Comparison of ENCODE assay signal across 30 cellular contexts in the genomic region with DNA sequence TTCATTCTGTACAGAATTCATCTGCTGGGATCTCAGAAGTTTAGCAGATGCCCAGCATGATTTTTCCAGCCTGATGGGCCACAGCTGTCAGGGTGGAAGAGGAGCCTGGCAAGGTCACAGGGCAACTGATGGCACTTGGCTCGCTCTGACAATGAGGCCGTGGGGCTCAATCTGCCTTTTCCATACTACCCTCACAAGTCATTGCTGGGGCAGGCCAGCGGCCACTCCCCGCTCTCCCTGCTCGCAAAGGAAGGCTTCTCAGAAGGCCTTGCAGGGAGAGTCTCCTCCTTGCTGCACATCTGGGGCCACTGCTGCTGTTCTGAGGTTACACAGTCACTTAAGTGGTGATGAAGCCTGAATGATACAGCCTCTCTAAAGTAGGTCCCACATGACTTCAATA.
"Had no signal": no experiment of that assay in that cellular context is flagged by ENCODE, and none has a peak within 500 bp of the region (broad histone marks: within the 10 kb centered on the region; RNA-seq: fewer than 3 reads in every experiment).

No MANE protein-coding gene starts in this region.

- H3K9ac ChIP-seq: neural progenitor cell, parathyroid adenoma had no signal

- H3K36me3 ChIP-seq: lower lobe of right lung, neural progenitor cell, neutrophil, right lobe of liver, upper lobe of right lung had no signal

- H3K4me1 ChIP-seq: lower lobe of right lung, neural progenitor cell, parathyroid adenoma, right lobe of liver, stomach, tibial artery, upper lobe of right lung had no signal

- H3K9me3 ChIP-seq: heart left ventricle, lower lobe of right lung, neutrophil, psoas muscle, right lobe of liver, stomach, thoracic aorta, tibial artery, upper lobe of right lung had no signal

- H3K27ac ChIP-seq: lower lobe of right lung, neural progenitor cell, neutrophil, parathyroid adenoma, psoas muscle, right lobe of liver, skin epidermis, stomach, thoracic aorta, tibial artery, upper lobe of right lung had no signal

- DNase-seq: heart left ventricle; hypothalamus; immature natural killer cell; kidney; left colon; left ventricle myocardium superior; lower lobe of right lung; mammary epithelial cell; mesenchymal stem cell; naive B cell; natural killer cell; nephron progenitor cell; occipital lobe; psoas muscle; right lobe of liver; stimulated activated CD4-positive, alpha-beta T cell treated with anti-CD3 and anti-CD28 coated beads, Interleukin-12 subunit alpha, Interleukin-12 subunit beta, amount 100 ng/mL, for 4 hours; stimulated activated CD4-positive, alpha-beta T cell treated with anti-CD3 and anti-CD28 coated beads, Interleukin-15, amount 100 ng/mL, for 24 hours; stimulated activated CD4-positive, alpha-beta T cell treated with anti-CD3 and anti-CD28 coated beads, Interleukin-2, amount 100 ng/mL, for 24 hours; stimulated activated CD4-positive, alpha-beta T cell treated with anti-CD3 and anti-CD28 coated beads, Interleukin-4, amount 100 ng/mL, for 1 hour; stimulated activated naive B cell treated with anti-CD40 and anti-IgM and Interleukin-4, amounts not matched to agents 10 μg/mL and 1 μg/mL and 100 μg/mL, for 72 hours; stimulated activated naive CD8-positive, alpha-beta T cell treated with anti-CD3 and anti-CD28 coated beads, Interleukin-15, Interleukin-2, amounts not matched to agents 100 U/mL and 50 U/mL, for 24 hours; stomach; tibial artery; trophoblast cell; upper lobe of right lung had no signal

- ATAC-seq: left colon; lower lobe of right lung; natural killer cell; right lobe of liver; stimulated activated naive B cell treated with anti-CD40 and anti-IgM and Interleukin-4, amounts not matched to agents 10 μg/mL and 1 μg/mL and 100 μg/mL, for 72 hours; stimulated activated naive CD8-positive, alpha-beta T cell treated with anti-CD3 and anti-CD28 coated beads, Interleukin-15, Interleukin-2, amounts not matched to agents 100 U/mL and 50 U/mL, for 24 hours; upper lobe of right lung had no signal

- H3K27me3 ChIP-seq: heart left ventricle, neural progenitor cell, neutrophil, right lobe of liver, stomach, tibial artery, upper lobe of right lung had no signal

- H3K4me3 ChIP-seq: heart left ventricle, lower lobe of right lung, neural progenitor cell, psoas muscle, right lobe of liver, skin epidermis, stomach, thoracic aorta, tibial artery, upper lobe of right lung had no signal
